ENCODE assay signal across 27 cellular contexts in genomic region chr1:43235040-43235439, GRCh38. TPM values are rescaled to one million over a fixed set of nuclear protein-coding genes. Genes with fewer than 3 reads are reported as not detected.
"Had no signal": no experiment of that assay in that cellular context is flagged by ENCODE, and none has a peak within 500 bp of the region (broad histone marks: within the 10 kb centered on the region; RNA-seq: fewer than 3 reads in every experiment).

No MANE protein-coding gene starts in this region.

- H3K4me2 ChIP-seq: neural progenitor cell had no signal

- H3K36me3 ChIP-seq: cardiac muscle cell, esophagus muscularis mucosa, neural progenitor cell, thoracic aorta had no signal

- H3K27me3 Mint-ChIP-seq: activated B cell treated with CpG ODN at 0.5 μM for 24 hours; activated CD4-positive, alpha-beta T cell treated with anti-CD3 and anti-CD28 coated beads for 36 hours; type B pancreatic cell had no signal

- H3K27ac ChIP-seq: cardiac muscle cell, esophagus muscularis mucosa, neural progenitor cell, thoracic aorta had no signal

- H3K4me3 Mint-ChIP-seq: activated B cell treated with CpG ODN at 0.5 μM for 24 hours; activated CD4-positive, alpha-beta T cell treated with anti-CD3 and anti-CD28 coated beads for 36 hours; activated naive CD4-positive, alpha-beta T cell treated with anti-CD3 and anti-CD28 coated beads for 36 hours; activated naive CD8-positive, alpha-beta T cell treated with anti-CD3 and anti-CD28 coated beads, Interleukin-2, amount 10 ng/mL, durations not matched to agents 7 days and 5 days; naive thymus-derived CD4-positive, alpha-beta T cell; neural progenitor cell; stimulated activated naive B cell treated with anti-CD40 and anti-IgM and Interleukin-4, amounts not matched to agents 10 μg/mL and 1 μg/mL and 100 μg/mL, for 72 hours; type B pancreatic cell had no signal

- H3K4me1 Mint-ChIP-seq: activated CD4-positive, alpha-beta T cell treated with anti-CD3 and anti-CD28 coated beads for 36 hours had no signal

- H3K9me3 Mint-ChIP-seq: activated B cell treated with CpG ODN at 0.5 μM for 24 hours; activated naive CD4-positive, alpha-beta T cell treated with anti-CD3 and anti-CD28 coated beads for 36 hours; activated naive CD8-positive, alpha-beta T cell treated with anti-CD3 and anti-CD28 coated beads, Interleukin-2, amount 10 ng/mL, durations not matched to agents 7 days and 5 days; neural progenitor cell; stimulated activated naive B cell treated with anti-CD40 and anti-IgM and Interleukin-4, amounts not matched to agents 10 μg/mL and 1 μg/mL and 100 μg/mL, for 72 hours; type B pancreatic cell had no signal

- FAIRE-seq: frontal cortex had no signal

- H3K27ac Mint-ChIP-seq: activated B cell treated with CpG ODN at 0.5 μM for 24 hours; activated CD4-positive, alpha-beta T cell treated with anti-CD3 and anti-CD28 coated beads for 36 hours; activated naive CD4-positive, alpha-beta T cell treated with anti-CD3 and anti-CD28 coated beads for 36 hours; activated naive CD8-positive, alpha-beta T cell treated with anti-CD3 and anti-CD28 coated beads, Interleukin-2, amount 10 ng/mL, durations not matched to agents 7 days and 5 days; stimulated activated naive B cell treated with anti-CD40 and anti-IgM and Interleukin-4, amounts not matched to agents 10 μg/mL and 1 μg/mL and 100 μg/mL, for 72 hours; type B pancreatic cell had no signal

- H3K4me3 ChIP-seq: cardiac muscle cell, esophagus muscularis mucosa, lung, neural progenitor cell, thoracic aorta had no signal

- H2AFZ ChIP-seq: neural progenitor cell had no signal

- H3K9me3 ChIP-seq: esophagus muscularis mucosa, thoracic aorta had no signal

- H3K27me3 ChIP-seq: cardiac muscle cell, esophagus muscularis mucosa, neural progenitor cell had no signal

- H3K36me3 Mint-ChIP-seq: activated naive CD8-positive, alpha-beta T cell treated with anti-CD3 and anti-CD28 coated beads, Interleukin-2, amount 10 ng/mL, durations not matched to agents 7 days and 5 days; naive thymus-derived CD4-positive, alpha-beta T cell; neural progenitor cell; type B pancreatic cell had no signal

- ATAC-seq: activated CD4-positive, alpha-beta T cell treated with anti-CD3 and anti-CD28 coated beads for 36 hours; naive thymus-derived CD4-positive, alpha-beta T cell; stimulated activated naive B cell treated with anti-CD40 and anti-IgM and Interleukin-4, amounts not matched to agents 10 μg/mL and 1 μg/mL and 100 μg/mL, for 72 hours had no signal

- DNase-seq: activated B cell treated with CpG ODN at 0.5 μM for 24 hours; activated CD4-positive, alpha-beta T cell treated with anti-CD3 and anti-CD28 coated beads for 36 hours; activated CD4-positive, alpha-beta T cell treated with anti-CD3 and anti-CD28 coated beads, Interleukin-2, amount 50 U/mL, for 48 hours; activated naive CD4-positive, alpha-beta T cell treated with anti-CD3 and anti-CD28 coated beads for 36 hours; activated naive CD8-positive, alpha-beta T cell treated with anti-CD3 and anti-CD28 coated beads, Interleukin-2, amount 10 ng/mL, durations not matched to agents 7 days and 5 days; activated T-cell treated with anti-CD3 and anti-CD28 coated beads, Interleukin-2, amount 50 U/mL, for 48 hours; amygdala; effector memory CD4-positive, alpha-beta T cell; islet precursor cell; naive thymus-derived CD4-positive, alpha-beta T cell; posterior cingulate gyrus; stimulated activated CD4-positive, alpha-beta T cell treated with anti-CD3 and anti-CD28 coated beads, Interleukin-2, amount 100 ng/mL, for 48 hours; stimulated activated CD8-positive, alpha-beta memory T cell treated with anti-CD3 and anti-CD28 coated beads, Interleukin-4, amount 100 ng/mL, for 48 hours; stimulated activated naive B cell treated with anti-CD40 and anti-IgM and Interleukin-4, amounts not matched to agents 10 μg/mL and 1 μg/mL and 100 μg/mL, for 72 hours; SW 1271 had no signal

- H3K9ac ChIP-seq: neural progenitor cell had no signal

RNA-seq across cellular contexts. Expression of gene TMEM125, which starts 34.7 kb away (rescaled TPM):
- total RNA-seq: activated B cell treated with CpG ODN at 0.5 μM for 24 hours; activated CD4-positive, alpha-beta T cell treated with anti-CD3 and anti-CD28 coated beads for 36 hours; activated naive CD8-positive, alpha-beta T cell treated with anti-CD3 and anti-CD28 coated beads, Interleukin-2, amount 10 ng/mL, durations not matched to agents 7 days and 5 days; dermis microvascular lymphatic vessel endothelial cell; mesenteric fat pad; SK-MEL-5; T-helper 2 cell treated with Interferon-gamma antibody and Interleukin-4, amounts not matched to agents 100 ng/mL and 5 ng/mL, for 36 hours had no signal

RNA-seq across cellular contexts. Expression of gene C1orf210, which starts 50.3 kb away (rescaled TPM):
- total RNA-seq: activated B cell treated with CpG ODN at 0.5 μM for 24 hours; activated CD4-positive, alpha-beta T cell treated with anti-CD3 and anti-CD28 coated beads for 36 hours; activated naive CD4-positive, alpha-beta T cell treated with anti-CD3 and anti-CD28 coated beads for 36 hours; activated naive CD8-positive, alpha-beta T cell treated with anti-CD3 and anti-CD28 coated beads, Interleukin-2, amount 10 ng/mL, durations not matched to agents 7 days and 5 days; dermis microvascular lymphatic vessel endothelial cell; esophagus muscularis mucosa; frontal cortex; mesenteric fat pad; naive thymus-derived CD4-positive, alpha-beta T cell; omental fat pad; SK-MEL-5; T-helper 2 cell treated with Interferon-gamma antibody and Interleukin-4, amounts not matched to agents 100 ng/mL and 5 ng/mL, for 36 hours; thoracic aorta had no signal
- polyA plus RNA-seq: cardiac muscle cell; naive thymus-derived CD4-positive, alpha-beta T cell had no signal
